1 cellular context compared by ENCODE assay signal in genomic region chr6:85436408-85436807, GRCh38.
TF ChIP-seq lines count a peak whose summit lies in the region.

No MANE protein-coding gene starts in this region.

TF ChIP-seq in GM23338, 12 proteins besides CTCF, POLR2A, EP300 and RAD21 (continued from another document):
- TF ChIP-seq ZNF331 (CRISPR knock-in tag; IDR thresholded peaks at IDR 0.05; ENCODE audit: low read depth) (no peak), NANOG (IDR thresholded peaks at IDR 0.05; ENCODE audit: borderline replicate concordance) (no peak), CREB1 (CRISPR knock-in tag; IDR thresholded peaks at IDR 0.05; ENCODE audit: low read depth) (no peak), ZNF114 (CRISPR knock-in tag; IDR thresholded peaks at IDR 0.05) (no peak), STAT1 (IDR thresholded peaks at IDR 0.05; ENCODE audit: unreplicated experiment) (no peak), ETS1 (IDR thresholded peaks at IDR 0.05) (no peak), EZH2 (IDR thresholded peaks at IDR 0.05; ENCODE audit: low read depth, unreplicated experiment) (no peak), EZH2phosphoT487 (IDR thresholded peaks at IDR 0.05; ENCODE audit: unreplicated experiment) (no peak)
- TF ChIP-seq, protein P1, sequence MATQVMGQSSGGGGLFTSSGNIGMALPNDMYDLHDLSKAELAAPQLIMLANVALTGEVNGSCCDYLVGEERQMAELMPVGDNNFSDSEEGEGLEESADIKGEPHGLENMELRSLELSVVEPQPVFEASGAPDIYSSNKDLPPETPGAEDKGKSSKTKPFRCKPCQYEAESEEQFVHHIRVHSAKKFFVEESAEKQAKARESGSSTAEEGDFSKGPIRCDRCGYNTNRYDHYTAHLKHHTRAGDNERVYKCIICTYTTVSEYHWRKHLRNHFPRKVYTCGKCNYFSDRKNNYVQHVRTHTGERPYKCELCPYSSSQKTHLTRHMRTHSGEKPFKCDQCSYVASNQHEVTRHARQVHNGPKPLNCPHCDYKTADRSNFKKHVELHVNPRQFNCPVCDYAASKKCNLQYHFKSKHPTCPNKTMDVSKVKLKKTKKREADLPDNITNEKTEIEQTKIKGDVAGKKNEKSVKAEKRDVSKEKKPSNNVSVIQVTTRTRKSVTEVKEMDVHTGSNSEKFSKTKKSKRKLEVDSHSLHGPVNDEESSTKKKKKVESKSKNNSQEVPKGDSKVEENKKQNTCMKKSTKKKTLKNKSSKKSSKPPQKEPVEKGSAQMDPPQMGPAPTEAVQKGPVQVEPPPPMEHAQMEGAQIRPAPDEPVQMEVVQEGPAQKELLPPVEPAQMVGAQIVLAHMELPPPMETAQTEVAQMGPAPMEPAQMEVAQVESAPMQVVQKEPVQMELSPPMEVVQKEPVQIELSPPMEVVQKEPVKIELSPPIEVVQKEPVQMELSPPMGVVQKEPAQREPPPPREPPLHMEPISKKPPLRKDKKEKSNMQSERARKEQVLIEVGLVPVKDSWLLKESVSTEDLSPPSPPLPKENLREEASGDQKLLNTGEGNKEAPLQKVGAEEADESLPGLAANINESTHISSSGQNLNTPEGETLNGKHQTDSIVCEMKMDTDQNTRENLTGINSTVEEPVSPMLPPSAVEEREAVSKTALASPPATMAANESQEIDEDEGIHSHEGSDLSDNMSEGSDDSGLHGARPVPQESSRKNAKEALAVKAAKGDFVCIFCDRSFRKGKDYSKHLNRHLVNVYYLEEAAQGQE (IDR thresholded peaks at IDR 0.05; ENCODE audit: unreplicated experiment) = no peak
TF ChIP-seq in GM23338: peak in this region for 0.
